Comparison of ENCODE assay signal across 13 cellular contexts in the genomic region with DNA sequence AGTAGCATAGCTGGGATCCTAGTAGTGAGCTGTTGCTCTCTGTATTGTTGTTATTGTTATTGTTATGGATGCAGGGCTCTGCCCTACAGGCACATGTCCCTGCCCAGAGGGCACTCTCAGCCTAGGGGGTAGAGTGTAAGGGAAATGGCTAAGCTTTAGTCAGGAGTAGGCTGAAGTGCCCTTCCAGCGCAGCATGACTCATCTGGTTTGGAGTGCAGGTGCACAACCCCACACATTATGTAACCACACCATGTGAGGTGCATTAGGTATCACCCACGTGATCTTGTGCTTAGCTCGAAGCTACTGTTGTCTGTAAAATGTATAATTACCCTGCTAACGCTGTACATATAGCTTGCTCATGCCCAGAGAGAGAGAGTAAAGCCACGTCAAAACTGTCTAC. TPM values are rescaled to one million over a fixed set of nuclear protein-coding genes. Genes with fewer than 3 reads are reported as not detected.
DNase-seq lines count a peak whose midpoint lies in the region; ATAC-seq, FAIRE-seq and TF ChIP-seq lines count a peak whose summit lies in the region.
"Had no signal": no experiment of that assay in that cellular context is flagged by ENCODE, and none has a peak within 500 bp of the region (broad histone marks: within the 10 kb centered on the region; RNA-seq: fewer than 3 reads in every experiment).

No MANE protein-coding gene starts in this region.

- WGBS in GM12878 (ENCODE audit: insufficient coverage, insufficient replicate concordance, low lambda C conversion rate, missing lambda C conversion rate): 54% methylated on average over 5 of the region's 5 CpGs
- WGBS in GM23248 (ENCODE audit: low coverage in 1 of 2, low lambda C conversion rate in 2 of 2, missing lambda C conversion rate in 2 of 2), 2 experiments: 64 to 67% methylated on average over 5 of the region's 5 CpGs

- H3K9ac ChIP-seq in GM12878 (ENCODE audit: control insufficient read depth, insufficient read depth, low read length): no peak overlapping the region
- no peak overlapping the region for H3K9ac ChIP-seq in GM23248

- no peak for ATAC-seq in activated T-cell treated with anti-CD3 and anti-CD28 coated beads, Interleukin-2, amount 50 U/mL, for 4 hours
- ATAC-seq in GM12878 (no peak), upper lobe of right lung (peak; percentile 90), GM18520 (IDR thresholded peaks at IDR 0.05; ENCODE audit: unreplicated experiment) (no peak)

- no TSS peak for BruUV-seq in GM12878 (replicated peaks; lab: Mats Ljungman, UMichigan)

- SMC1A ChIA-PET in GM12878 (lab: Charles Lee; ENCODE audit: uncharacterized antibody, unreplicated experiment): interaction anchor here (0.9 to 1.6 kb wide), 7 partner anchors 11 to 70 kb away, joined by 3 to 4 read pairs (median 3); no protein-coding TSS in a partner anchor

- peaks cover 21% of the 10 kb centered on the region for H3F3A ChIP-seq in GM23248 (ENCODE audit: insufficient read depth)

- intact Hi-C loops in GM12878 (cut with micrococcal nuclease; ENCODE audit: unreplicated experiment) (no loop called here), upper lobe of right lung (cut with DNase I) (no loop called here)

- H3K9me2 ChIP-seq in GM23248 (ENCODE audit: insufficient read depth): peaks cover 3% of the 10 kb centered on the region; the same call in 1 of the 2 replicates

- no peaks in the 10 kb centered on the region for H3K4me1 ChIP-seq in GM12878 (ENCODE audit: control insufficient read depth, insufficient read depth, low read length)
- peaks cover 10% of the 10 kb centered on the region for H3K4me1 ChIP-seq in upper lobe of right lung
- H3K4me1 ChIP-seq in GM23248 (ENCODE audit: insufficient read depth): peaks cover 33% of the 10 kb centered on the region

- H3K4me3 ChIP-seq in GM12878: no peak overlapping the region
- no peak overlapping the region for H3K4me3 ChIP-seq in upper lobe of right lung
- H3K4me3 ChIP-seq in GM23248: no peak overlapping the region

- H3K27me3 ChIP-seq in GM12878 (replicated peaks in 1 of 2; ENCODE audit: control insufficient read depth in 2 of 2, insufficient read depth in 2 of 2, low read length in 1 of 2) (no peaks in the 10 kb centered on the region), upper lobe of right lung (no peaks in the 10 kb centered on the region), GM23248 (replicated peaks; ENCODE audit: insufficient read depth) (no peaks in the 10 kb centered on the region)

- no peak for FAIRE-seq in GM12878 (lab: Jason Lieb, UNC)

- TF ChIP-seq CTCF in GM12878 (IDR thresholded peaks at IDR 0.05 in 2 of 3, conservative IDR thresholded peaks at IDR 0.05 in 1 of 3; ENCODE audit: control insufficient read depth in 2 of 3, extremely low read depth in 1 of 3, insufficient read depth in 1 of 3, low read depth in 3 of 3, low read length in 3 of 3) (no peak), upper lobe of right lung (IDR thresholded peaks at IDR 0.05) (no peak)

- no peaks in the 10 kb centered on the region for H3K9me3 Mint-ChIP-seq in activated T-cell treated with anti-CD3 and anti-CD28 coated beads, Interleukin-2, amount 50 U/mL, for 4 hours

- TF ChIP-seq POLR2A in GM12878 (IDR thresholded peaks at IDR 0.05; ENCODE audit: low read depth, low read length): no peak

- H3K27me3 Mint-ChIP-seq in activated T-cell treated with anti-CD3 and anti-CD28 coated beads, Interleukin-2, amount 50 U/mL, for 4 hours (ENCODE audit: low read depth): no peaks in the 10 kb centered on the region
- H3K27me3 Mint-ChIP-seq: progenitor cell of endocrine pancreas had no signal

- no peaks in the 10 kb centered on the region; a peak in 1 of 4 replicates for H3K36me3 ChIP-seq in GM12878 (ENCODE audit: control insufficient read depth in 2 of 2, insufficient read depth in 2 of 2, low read length in 1 of 2)
- no peaks in the 10 kb centered on the region for H3K36me3 ChIP-seq in upper lobe of right lung
- no peaks in the 10 kb centered on the region for H3K36me3 ChIP-seq in GM23248 (ENCODE audit: low read depth)

- CTCF ChIA-PET in GM12878 (lab: Yijun Ruan, JAX): interaction anchor here (1.3 kb wide), 1 partner anchor 47 kb away, joined by 3 read pairs; no protein-coding TSS in a partner anchor

- no peaks in the 10 kb centered on the region for H3K9me3 ChIP-seq in GM12878 (replicated peaks; ENCODE audit: control insufficient read depth, insufficient read depth, low read length)
- H3K9me3 ChIP-seq in upper lobe of right lung: no peaks in the 10 kb centered on the region
- H3K9me3 ChIP-seq in GM23248 (ENCODE audit: low read depth): no peaks in the 10 kb centered on the region

- H3K79me2 ChIP-seq in GM12878 (ENCODE audit: control insufficient read depth, insufficient read depth, low read length) (no peaks in the 10 kb centered on the region), GM23248 (ENCODE audit: insufficient read depth) (no peaks in the 10 kb centered on the region)

- peaks cover 2% of the 10 kb centered on the region for H3K4me1 Mint-ChIP-seq in activated T-cell treated with anti-CD3 and anti-CD28 coated beads, Interleukin-2, amount 50 U/mL, for 4 hours (ENCODE audit: low read depth)

- H3K27ac ChIP-seq in GM12878 (ENCODE audit: control insufficient read depth, insufficient read depth): no peak overlapping the region
- H3K27ac ChIP-seq in upper lobe of right lung: peak overlapping the region; percentile 58
- no peak overlapping the region for H3K27ac ChIP-seq in GM23248

- no peak overlapping the region for H3K4me2 ChIP-seq in GM12878 (ENCODE audit: control insufficient read depth, insufficient read depth)
- no peak overlapping the region for H3K4me2 ChIP-seq in GM23248 (ENCODE audit: unreplicated experiment)

- no peak for TF ChIP-seq EP300 in GM12878 (IDR thresholded peaks at IDR 0.05; ENCODE audit: borderline replicate concordance in 1 of 2, control insufficient read depth in 1 of 2, low read depth in 2 of 2, low read length in 2 of 2)

- no peaks in the 10 kb centered on the region for H4K20me1 ChIP-seq in GM12878 (ENCODE audit: control insufficient read depth, insufficient read depth)
- no peaks in the 10 kb centered on the region for H4K20me1 ChIP-seq in GM23248 (ENCODE audit: insufficient read depth)

- RAD21 ChIA-PET in GM12878 (lab: Charles Lee; ENCODE audit: unreplicated experiment): interaction anchor here (1.1 to 1.3 kb wide), 2 partner anchors 12 to 47 kb away, joined by 3 read pairs; no protein-coding TSS in a partner anchor

- H3K4me3 Mint-ChIP-seq in activated T-cell treated with anti-CD3 and anti-CD28 coated beads, Interleukin-2, amount 50 U/mL, for 4 hours: no peak overlapping the region

- no peak for TF ChIP-seq RAD21 in GM12878 (IDR thresholded peaks at IDR 0.05; ENCODE audit: insufficient read depth, low read depth, low read length)

- POLR2A ChIA-PET in GM12878 (lab: Charles Lee): no interaction called here

- no peak overlapping the region for H2AFZ ChIP-seq in GM12878 (ENCODE audit: control insufficient read depth, low read depth, low read length)
- H2AFZ ChIP-seq in GM23248: no peak overlapping the region

- peak; percentile 14 for DNase-seq in activated T-cell treated with anti-CD3 and anti-CD28 coated beads, Interleukin-2, amount 50 U/mL, for 4 hours
- no peak for DNase-seq in activated T-cell treated with anti-CD3 and anti-CD28 coated beads for 4 hours
- DNase-seq in NCI-H2107 treated with DMSO at 0.1 percent for 48 hours (lab: John Stamatoyannopoulos, UW; ENCODE audit: unreplicated experiment): peak; percentile 95
- no peak for DNase-seq in GM12878 (ENCODE audit: low read depth, low spot score)
- peak; percentile 89 for DNase-seq in upper lobe of right lung
- no peak for DNase-seq in NCI-H1048 (lab: John Stamatoyannopoulos, UW)
- no peak for DNase-seq in GM23248
- DNase-seq: amniotic stem cell; effector CD4-positive, alpha-beta T cell; GDM1; KBM-7 had no signal

- no peaks in the 10 kb centered on the region for H3K36me3 Mint-ChIP-seq in activated T-cell treated with anti-CD3 and anti-CD28 coated beads, Interleukin-2, amount 50 U/mL, for 4 hours (ENCODE audit: insufficient read depth)

- in situ Hi-C loops in GM12878 (cut with MboI) (no loop called here), GM23248 (cut with MboI) (no loop called here)

TF ChIP-seq in GM12878, 131 proteins besides CTCF, POLR2A, EP300 and RAD21 (continues in another document):
- TF ChIP-seq SMC3 (IDR thresholded peaks at IDR 0.05; ENCODE audit: borderline replicate concordance, low read length) (no peak), EED (IDR thresholded peaks at IDR 0.05; ENCODE audit: low read depth) (no peak), HDGF (IDR thresholded peaks at IDR 0.05) (no peak), SIN3A (IDR thresholded peaks at IDR 0.05; ENCODE audit: low read depth, low read length) (no peak)
- TF ChIP-seq, protein P1, sequence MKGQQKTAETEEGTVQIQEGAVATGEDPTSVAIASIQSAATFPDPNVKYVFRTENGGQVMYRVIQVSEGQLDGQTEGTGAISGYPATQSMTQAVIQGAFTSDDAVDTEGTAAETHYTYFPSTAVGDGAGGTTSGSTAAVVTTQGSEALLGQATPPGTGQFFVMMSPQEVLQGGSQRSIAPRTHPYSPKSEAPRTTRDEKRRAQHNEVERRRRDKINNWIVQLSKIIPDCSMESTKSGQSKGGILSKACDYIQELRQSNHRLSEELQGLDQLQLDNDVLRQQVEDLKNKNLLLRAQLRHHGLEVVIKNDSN (IDR thresholded peaks at IDR 0.05; ENCODE audit: borderline replicate concordance, extremely low read length, insufficient read depth, low read depth, low read length): peak; percentile 29

RNA-seq across cellular contexts. Expression of a gene that starts 48.3 kb away (rescaled TPM):
- total RNA-seq in activated T-cell treated with anti-CD3 and anti-CD28 coated beads, Interleukin-2, amount 50 U/mL, for 4 hours: 10 to 100 TPM; 18.2 to 21.7 (median 20.4) TPM
- 60.0 and 68.9 TPM in 2 replicates for total RNA-seq in GM12878 (2013; cell fraction: nucleolus; rRNA removed)
- total RNA-seq in GM12878 (2014; rRNA removed) (17.8 and 23.4 TPM in 2 replicates), GM12878 (2014; rRNA removed; fragmentation: Illumina TruSeq; extraction: Trizol) (21.5 TPM in 2 replicates), GM12878 (2021) (13.8 and 14.8 TPM in 2 replicates), upper lobe of right lung (56.9 TPM)
- polyA plus RNA-seq in GM12878 (2011; ENCODE audit: low read depth): 12.8 TPM
- polyA plus RNA-seq in GM12878 (2011; rRNA removed) (13.5 and 17.2 TPM in 2 replicates), GM12878 (2014; fragmentation: Illumina TruSeq; extraction: Trizol) (17.8 and 22.1 TPM in 2 replicates), GM12878 (2014; fragmentation: Nextera tagmentation; extraction: Ambion mirVana) (1 to 10 TPM; 3.2 to 3.3 TPM), GM12878 (2014; rRNA removed) (7.6 and 9.3 TPM in 2 replicates), GM12878 (2016; fragmentation: Nextera tagmentation; extraction: Ambion mirVana) (1 to 10 TPM; 6.1 to 7.9 TPM), GM23248 (2016; fragmentation: Nextera tagmentation; extraction: Ambion mirVana) (35.1 and 39.7 TPM in 2 replicates)
- polyA plus RNA-seq in GM12878 (2011; cell fraction: cytosol; rRNA removed): 5.4 and 9.3 TPM in 2 replicates
- 12.0 and 17.3 TPM in 2 replicates for polyA plus RNA-seq in GM12878 (2011; cell fraction: nucleus; rRNA removed)
- 16.9 and 22.4 TPM in 2 replicates for polyA plus RNA-seq in GM12878 (2012)
- 17.3 and 21.8 TPM in 2 replicates for polyA minus RNA-seq in GM12878 (2011; rRNA and poly(A)+ RNA removed)
- polyA minus RNA-seq in GM12878 (2011; cell fraction: cytosol; rRNA and poly(A)+ RNA removed): 6.5 and 7.7 TPM in 2 replicates
- 41.8 and 42.7 TPM in 2 replicates for polyA minus RNA-seq in GM12878 (2011; cell fraction: nucleus; rRNA and poly(A)+ RNA removed)
- total RNA-seq in GM23248 (2014; rRNA removed; shearing (Covaris generic)): 89.5 and 103 TPM in 2 replicates

Comparison
In these comparisons a context has a peak if more than half of its experiments do, and no peak if none do; other contexts are left out.
1. DNase-seq: peak in activated T-cell treated with anti-CD3 and anti-CD28 coated beads, Interleukin-2, amount 50 U/mL, for 4 hours (single experiment), NCI-H2107 treated with DMSO at 0.1 percent for 48 hours (single experiment) and upper lobe of right lung (single experiment); none in activated T-cell treated with anti-CD3 and anti-CD28 coated beads for 4 hours (single experiment), GM12878 (single experiment), NCI-H1048 (single experiment) and GM23248 (single experiment).